ENCODE assay signal across 13 cellular contexts in genomic region chr7:98372993-98373392, GRCh38. TPM values are rescaled to one million over a fixed set of nuclear protein-coding genes. Genes with fewer than 3 reads are reported as not detected.
DNase-seq lines count a peak whose midpoint lies in the region; ATAC-seq and TF ChIP-seq lines count a peak whose summit lies in the region.
"Had no signal": no experiment of that assay in that cellular context is flagged by ENCODE, and none has a peak within 500 bp of the region (broad histone marks: within the 10 kb centered on the region; RNA-seq: fewer than 3 reads in every experiment).

No MANE protein-coding gene starts in this region.

- no peaks in the 10 kb centered on the region for H3K79me2 ChIP-seq in SK-N-SH (ENCODE audit: insufficient read depth)

- H3K4me2 ChIP-seq in SK-N-SH, result no peak overlapping the region

- H3K9ac ChIP-seq in SK-N-SH, result no peak overlapping the region

- H3K4me1 ChIP-seq in SK-N-SH (ENCODE audit: control insufficient read depth in 1 of 2, insufficient read depth in 2 of 2, low read depth in 1 of 2, low read length in 1 of 2), result no peaks in the 10 kb centered on the region

- TF ChIP-seq RAD21 in SK-N-SH (IDR thresholded peaks at IDR 0.05; ENCODE audit: low read length), result no peak

- no peaks in the 10 kb centered on the region for H3K36me3 ChIP-seq in SK-N-SH (replicated peaks in 1 of 2; ENCODE audit: control insufficient read depth in 1 of 2, insufficient read depth in 2 of 2, low read length in 1 of 2)

- no peaks in the 10 kb centered on the region for H3K9me2 ChIP-seq in SK-N-SH

- POLR2A ChIA-PET in SK-N-SH (lab: Yijun Ruan, JAX), result no interaction called here

- CTCF ChIA-PET in SK-N-SH (lab: Yijun Ruan, JAX), result interaction anchor here (0.6 to 2.3 kb wide), 7 partner anchors 9 to 468 kb away, joined by 3 to 10 read pairs (median 3); partner anchors contain the start of gene BAIAP2L1

- no peaks in the 10 kb centered on the region for H4K20me1 ChIP-seq in SK-N-SH (ENCODE audit: insufficient read depth)

- TF ChIP-seq CTCF in SK-N-SH (IDR thresholded peaks at IDR 0.05), result no peak
- no peak for TF ChIP-seq CTCF in fibroblast of pulmonary artery (IDR thresholded peaks at IDR 0.05; ENCODE audit: low read length, missing control alignments)

- H3F3A ChIP-seq in SK-N-SH (replicated peaks; ENCODE audit: insufficient read depth), result no peaks in the 10 kb centered on the region

- H2AFZ ChIP-seq in SK-N-SH (ENCODE audit: low read depth), result no peak overlapping the region

- 100% methylated on average over 3 of the region's 3 CpGs for WGBS in SK-N-SH (ENCODE audit: low lambda C conversion rate)

- H3K4me3 ChIP-seq in SK-N-SH (ENCODE audit: low read depth in 2 of 2, low read length in 1 of 2) (no peak overlapping the region), fibroblast of pulmonary artery (replicated peaks; ENCODE audit: low read depth, low read length) (no peak overlapping the region)

- peak in 1 of 2 experiments; percentile 22; a peak in 1 of 4 replicates for TF ChIP-seq EP300 in SK-N-SH (IDR thresholded peaks at IDR 0.05; ENCODE audit: borderline replicate concordance in 1 of 2, low read depth in 1 of 2, low read length in 1 of 2)

- ATAC-seq in HG03571 (IDR thresholded peaks at IDR 0.05; ENCODE audit: unreplicated experiment), result no peak
- ATAC-seq: activated naive CD8-positive, alpha-beta T cell treated with anti-CD3 and anti-CD28 coated beads, Interleukin-2, amount 50 U/mL, for 24 hours had no signal

- DNase-seq in A172 (ENCODE audit: low spot score) (peak; percentile 86), LHCN-M2 (ENCODE audit: low read depth) (peak; percentile 99), SK-N-SH (no peak), fibroblast of pulmonary artery (ENCODE audit: low read depth) (peak; percentile 30), NCI-H345 treated with DMSO at 0.1 percent for 48 hours (lab: John Stamatoyannopoulos, UW; ENCODE audit: unreplicated experiment) (no peak), MV-4-11 (lab: John Stamatoyannopoulos, UW) (no peak), HUDEP-2 (lab: John Stamatoyannopoulos, UW; ENCODE audit: unreplicated experiment in 76 of 76) (no peak)
- DNase-seq: activated naive CD8-positive, alpha-beta T cell treated with anti-CD3 and anti-CD28 coated beads, Interleukin-2, amount 50 U/mL, for 24 hours; GF-D8; KG1; nephron progenitor cell; stimulated activated CD8-positive, alpha-beta memory T cell treated with anti-CD3 and anti-CD28 coated beads, Interleukin-4, amount 100 ng/mL, for 48 hours had no signal

- no peaks in the 10 kb centered on the region for H3K9me3 ChIP-seq in SK-N-SH

- H3K27me3 ChIP-seq in SK-N-SH (ENCODE audit: insufficient read depth), result no peaks in the 10 kb centered on the region

- no peak overlapping the region for H3K27ac ChIP-seq in SK-N-SH (ENCODE audit: low read depth in 2 of 2, low read length in 1 of 2)

TF ChIP-seq in SK-N-SH, 30 proteins besides CTCF, POLR2A, EP300 and RAD21:
- TF ChIP-seq, protein P1, sequence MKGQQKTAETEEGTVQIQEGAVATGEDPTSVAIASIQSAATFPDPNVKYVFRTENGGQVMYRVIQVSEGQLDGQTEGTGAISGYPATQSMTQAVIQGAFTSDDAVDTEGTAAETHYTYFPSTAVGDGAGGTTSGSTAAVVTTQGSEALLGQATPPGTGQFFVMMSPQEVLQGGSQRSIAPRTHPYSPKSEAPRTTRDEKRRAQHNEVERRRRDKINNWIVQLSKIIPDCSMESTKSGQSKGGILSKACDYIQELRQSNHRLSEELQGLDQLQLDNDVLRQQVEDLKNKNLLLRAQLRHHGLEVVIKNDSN (IDR thresholded peaks at IDR 0.05; ENCODE audit: borderline replicate concordance, low read depth), result no peak
- TF ChIP-seq EZH2phosphoT487 (IDR thresholded peaks at IDR 0.05; ENCODE audit: borderline replicate concordance, low read depth) (no peak), GABPA (IDR thresholded peaks at IDR 0.05; ENCODE audit: low read depth) (no peak), PBX3 (IDR thresholded peaks at IDR 0.05) (peak; percentile 45), IRF3 (IDR thresholded peaks at IDR 0.05; ENCODE audit: low read depth, low read length) (no peak), TCF12 (IDR thresholded peaks at IDR 0.05) (peak; percentile 90), FOXJ3 (CRISPR knock-in tag; IDR thresholded peaks at IDR 0.05) (no peak), MXI1 (IDR thresholded peaks at IDR 0.05; ENCODE audit: low read depth, low read length) (no peak), FOSL2 (IDR thresholded peaks at IDR 0.05; ENCODE audit: borderline replicate concordance, low read depth) (peak; percentile 53; the same call in 1 of the 2 replicates), RXRA (IDR thresholded peaks at IDR 0.05; ENCODE audit: borderline replicate concordance, low read depth) (no peak), JUND (IDR thresholded peaks at IDR 0.05) (peak; percentile 40; the same call in 1 of the 2 replicates), TEAD4 (IDR thresholded peaks at IDR 0.05; ENCODE audit: borderline replicate concordance, insufficient read depth) (no peak), NFIC (IDR thresholded peaks at IDR 0.05; ENCODE audit: borderline replicate concordance) (peak; percentile 85), MAX (IDR thresholded peaks at IDR 0.05; ENCODE audit: low read depth) (no peak), REST (IDR thresholded peaks at IDR 0.05; ENCODE audit: low read depth, low read length) (no peak), SIN3A (IDR thresholded peaks at IDR 0.05; ENCODE audit: borderline replicate concordance, low read depth, low read length) (no peak), RFX5 (IDR thresholded peaks at IDR 0.05; ENCODE audit: low read length) (no peak), YY1 (IDR thresholded peaks at IDR 0.05; ENCODE audit: low read depth) (no peak), NRF1 (IDR thresholded peaks at IDR 0.05; ENCODE audit: low read depth, low read length) (no peak)
- TF ChIP-seq, protein P2, sequence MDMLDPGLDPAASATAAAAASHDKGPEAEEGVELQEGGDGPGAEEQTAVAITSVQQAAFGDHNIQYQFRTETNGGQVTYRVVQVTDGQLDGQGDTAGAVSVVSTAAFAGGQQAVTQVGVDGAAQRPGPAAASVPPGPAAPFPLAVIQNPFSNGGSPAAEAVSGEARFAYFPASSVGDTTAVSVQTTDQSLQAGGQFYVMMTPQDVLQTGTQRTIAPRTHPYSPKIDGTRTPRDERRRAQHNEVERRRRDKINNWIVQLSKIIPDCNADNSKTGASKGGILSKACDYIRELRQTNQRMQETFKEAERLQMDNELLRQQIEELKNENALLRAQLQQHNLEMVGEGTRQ (IDR thresholded peaks at IDR 0.05; ENCODE audit: borderline replicate concordance, low read depth, low read length), result no peak

RNA-seq across cellular contexts. Expression of gene BAIAP2L1, which starts 27.9 kb away (rescaled TPM):
- 14.0 and 16.1 TPM in 2 replicates for total RNA-seq in A172 (2014; rRNA removed; shearing (Covaris generic))
- total RNA-seq in LHCN-M2 (2014; rRNA removed), result 2.9 TPM in 2 replicates
- 4.3 TPM for polyA plus RNA-seq in LHCN-M2 (2012)
- polyA plus RNA-seq in SK-N-SH (2012; rRNA removed), result 8.7 and 8.8 TPM in 2 replicates
- polyA plus RNA-seq in SK-N-SH (2012; cell fraction: cytosol; rRNA removed), result 7.6 and 7.8 TPM in 2 replicates
- polyA plus RNA-seq in SK-N-SH (2012; cell fraction: nucleus; rRNA removed), result 13.6 and 15.9 TPM in 2 replicates

Comparison
In these comparisons a context has a peak if more than half of its experiments do, and no peak if none do; other contexts are left out.
1. DNase-seq: peak in A172 (single experiment), LHCN-M2 (single experiment) and fibroblast of pulmonary artery (single experiment); none in SK-N-SH (single experiment), NCI-H345 treated with DMSO at 0.1 percent for 48 hours (single experiment), MV-4-11 (single experiment) and HUDEP-2 (0 of 76).